22 cellular contexts compared by ENCODE assay signal in the genomic region with DNA sequence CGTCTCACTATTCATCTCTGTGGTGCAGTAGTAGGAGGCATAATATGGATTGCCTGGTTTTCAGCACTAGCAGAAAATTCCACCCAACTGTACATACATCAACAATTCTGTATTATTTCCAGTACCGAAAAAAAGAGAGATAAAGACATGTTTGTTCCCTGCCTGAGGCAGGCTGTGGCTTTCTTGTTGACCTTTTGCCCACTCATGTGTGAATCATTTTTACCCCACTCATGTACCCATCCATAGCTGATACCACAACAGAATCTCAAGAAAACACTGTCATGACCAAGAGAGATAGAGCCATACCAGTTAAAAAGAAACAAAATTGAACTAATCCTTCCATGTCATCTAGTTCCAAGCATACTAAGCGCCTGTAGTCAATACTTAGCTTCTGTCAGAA.
"Had no signal": no experiment of that assay in that cellular context is flagged by ENCODE, and none has a peak within 500 bp of the region (broad histone marks: within the 10 kb centered on the region; RNA-seq: fewer than 3 reads in every experiment).

No MANE protein-coding gene starts in this region.

- H3K4me3 ChIP-seq: ascending aorta, right atrium auricular region, SJCRH30, skin epidermis, stomach, testis, upper lobe of right lung had no signal

- H3K36me3 ChIP-seq: ascending aorta, right atrium auricular region, SJCRH30, stomach, upper lobe of right lung, WERI-Rb-1 had no signal

- ATAC-seq: activated T-cell treated with anti-CD3 and anti-CD28 coated beads, Interleukin-2, amount 50 U/mL, for 4 hours; esophagus mucosa; natural killer cell treated with Interleukin-12 subunit alpha and Interleukin-12 subunit beta and Interleukin-15 and Interleukin-18, amount 100 ng/mL, for 72 hours; upper lobe of right lung had no signal

- H3K4me1 ChIP-seq: ascending aorta, right atrium auricular region, stomach, testis, upper lobe of right lung had no signal

- H3K27me3 Mint-ChIP-seq: activated CD4-positive, alpha-beta memory T cell treated with anti-CD3 and anti-CD28 coated beads, Interleukin-2, amount 10 ng/mL, durations not matched to agents 7 days and 5 days; activated naive CD8-positive, alpha-beta T cell treated with anti-CD3 and anti-CD28 coated beads, Interleukin-2, amount 10 ng/mL, durations not matched to agents 7 days and 5 days; natural killer cell treated with Interleukin-12 subunit alpha and Interleukin-12 subunit beta and Interleukin-15 and Interleukin-18, amount 100 ng/mL, for 72 hours had no signal

- H3K36me3 Mint-ChIP-seq: activated naive CD8-positive, alpha-beta T cell treated with anti-CD3 and anti-CD28 coated beads, Interleukin-2, amount 10 ng/mL, durations not matched to agents 7 days and 5 days; natural killer cell treated with Interleukin-12 subunit alpha and Interleukin-12 subunit beta and Interleukin-15 and Interleukin-18, amount 100 ng/mL, for 72 hours had no signal

- H3K27ac ChIP-seq: ascending aorta, right atrium auricular region, SJCRH30, skin epidermis, stomach, testis, upper lobe of right lung, WERI-Rb-1 had no signal

- H3K27me3 ChIP-seq: ascending aorta, right atrium auricular region, SJCRH30, stomach, testis, upper lobe of right lung had no signal

- H3K4me3 Mint-ChIP-seq: activated CD4-positive, alpha-beta memory T cell treated with anti-CD3 and anti-CD28 coated beads, Interleukin-2, amount 10 ng/mL, durations not matched to agents 7 days and 5 days; activated naive CD8-positive, alpha-beta T cell treated with anti-CD3 and anti-CD28 coated beads, Interleukin-2, amount 10 ng/mL, durations not matched to agents 7 days and 5 days; activated T-cell treated with anti-CD3 and anti-CD28 coated beads, Interleukin-2, amount 50 U/mL, for 4 hours; natural killer cell treated with Interleukin-12 subunit alpha and Interleukin-12 subunit beta and Interleukin-15 and Interleukin-18, amount 100 ng/mL, for 72 hours had no signal

- H3K9me3 Mint-ChIP-seq: activated CD4-positive, alpha-beta memory T cell treated with anti-CD3 and anti-CD28 coated beads, Interleukin-2, amount 10 ng/mL, durations not matched to agents 7 days and 5 days; activated naive CD8-positive, alpha-beta T cell treated with anti-CD3 and anti-CD28 coated beads, Interleukin-2, amount 10 ng/mL, durations not matched to agents 7 days and 5 days; activated T-cell treated with anti-CD3 and anti-CD28 coated beads, Interleukin-2, amount 50 U/mL, for 4 hours; natural killer cell treated with Interleukin-12 subunit alpha and Interleukin-12 subunit beta and Interleukin-15 and Interleukin-18, amount 100 ng/mL, for 72 hours had no signal

- H3K9me3 ChIP-seq: ascending aorta, right atrium auricular region, SJCRH30, stomach, testis, upper lobe of right lung had no signal

- FAIRE-seq: colon had no signal

- H3K27ac Mint-ChIP-seq: activated CD4-positive, alpha-beta memory T cell treated with anti-CD3 and anti-CD28 coated beads, Interleukin-2, amount 10 ng/mL, durations not matched to agents 7 days and 5 days; activated naive CD8-positive, alpha-beta T cell treated with anti-CD3 and anti-CD28 coated beads, Interleukin-2, amount 10 ng/mL, durations not matched to agents 7 days and 5 days; natural killer cell treated with Interleukin-12 subunit alpha and Interleukin-12 subunit beta and Interleukin-15 and Interleukin-18, amount 100 ng/mL, for 72 hours had no signal

- H3K4me1 Mint-ChIP-seq: activated CD4-positive, alpha-beta memory T cell treated with anti-CD3 and anti-CD28 coated beads, Interleukin-2, amount 10 ng/mL, durations not matched to agents 7 days and 5 days; activated naive CD8-positive, alpha-beta T cell treated with anti-CD3 and anti-CD28 coated beads, Interleukin-2, amount 10 ng/mL, durations not matched to agents 7 days and 5 days had no signal

- DNase-seq: activated CD4-positive, alpha-beta memory T cell treated with anti-CD3 and anti-CD28 coated beads, Interleukin-2, amount 10 ng/mL, durations not matched to agents 7 days and 5 days; activated gamma-delta T cell treated with Interleukin-2 at 50 U/mL for 16 hours; activated naive CD8-positive, alpha-beta T cell treated with anti-CD3 and anti-CD28 coated beads, Interleukin-2, amount 10 ng/mL, durations not matched to agents 7 days and 5 days; activated T-cell treated with anti-CD3 and anti-CD28 coated beads, Interleukin-2, amount 50 U/mL, for 4 hours; caudate nucleus; hippocampal formation; kidney glomerular epithelial cell; posterior cingulate gyrus; SJCRH30; stimulated activated CD4-positive, alpha-beta T cell treated with anti-CD3 and anti-CD28 coated beads, Interleukin-4, amount 100 ng/mL, for 4 hours; stimulated activated CD8-positive, alpha-beta memory T cell treated with anti-CD3 and anti-CD28 coated beads, Interleukin-4, amount 100 ng/mL, for 48 hours; stomach; SW 1271; testis; upper lobe of right lung; WERI-Rb-1 had no signal
